8 cellular contexts compared by ENCODE assay signal in the genomic region with DNA sequence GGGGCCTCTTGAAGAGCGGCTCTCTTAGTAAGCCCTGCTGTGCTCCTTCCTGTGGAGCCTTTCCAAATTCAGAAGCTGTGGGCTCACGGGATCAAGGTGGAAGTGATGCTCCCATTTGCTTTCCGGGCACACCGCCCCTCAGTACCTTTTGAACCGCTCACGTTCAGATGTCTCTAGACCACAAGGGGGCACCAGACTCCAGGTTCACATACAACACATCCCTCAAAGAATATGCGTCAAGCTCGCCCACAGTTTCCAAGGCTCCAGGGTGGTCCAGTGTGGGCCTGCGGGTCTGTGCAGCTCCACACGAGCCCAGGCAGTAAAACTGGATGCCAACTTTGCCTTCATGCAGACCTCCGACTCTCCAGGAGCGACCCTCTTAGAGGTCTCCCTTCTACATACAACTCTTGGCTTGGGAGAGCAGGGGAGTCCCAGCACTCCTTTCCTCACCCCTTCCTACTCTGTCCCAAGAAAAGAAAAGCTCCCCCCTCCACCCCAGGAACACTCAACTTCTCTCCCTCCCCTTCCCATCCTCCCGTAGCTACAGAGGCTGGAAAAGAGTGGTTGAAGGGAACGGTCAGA. TPM values are rescaled to one million over a fixed set of nuclear protein-coding genes. Genes with fewer than 3 reads are reported as not detected.
DNase-seq lines count a peak whose midpoint lies in the region; ATAC-seq and TF ChIP-seq lines count a peak whose summit lies in the region.

No MANE protein-coding gene starts in this region.

- H3K4me1 Mint-ChIP-seq in GM23338, result peaks cover 40% of the 10 kb centered on the region

- peaks cover 3% of the 10 kb centered on the region; the same call in 2 of the 3 replicates for H3K9me3 Mint-ChIP-seq in GM23338

- intact Hi-C loops in mammary epithelial cell (cut with micrococcal nuclease), result loop anchor here (1.0 to 5.0 kb wide), 2 partner anchors 109 to 127 kb away; no protein-coding TSS in a partner anchor

- TF ChIP-seq CTCF in GM23338 (conservative IDR thresholded peaks at IDR 0.05; ENCODE audit: low read depth in 2 of 2) (peak; percentile 61 to 86), WI38 (IDR thresholded peaks at IDR 0.05; ENCODE audit: low read depth, low read length) (peak; percentile 45), mammary epithelial cell (conservative IDR thresholded peaks at IDR 0.05 in 1 of 2, IDR thresholded peaks at IDR 0.05 in 1 of 2; ENCODE audit: extremely low read depth in 1 of 2, insufficient read depth in 1 of 2, low read depth in 1 of 2, low read length in 2 of 2) (peak; percentile 77 to 80)

- no peaks in the 10 kb centered on the region for H3K9me2 ChIP-seq in GM23338 (ENCODE audit: insufficient read depth)

- peak overlapping the region; percentile 85; the same call in 1 of the 2 replicates for H3K27ac Mint-ChIP-seq in GM23338

- H2AFZ ChIP-seq in GM23338, result no peak overlapping the region
- peak overlapping the region; percentile 37 for H2AFZ ChIP-seq in mammary epithelial cell (ENCODE audit: low read depth, low read length)

- no peak overlapping the region for H3K9ac ChIP-seq in mammary epithelial cell (ENCODE audit: insufficient read depth, low read length)

- H3K4me2 ChIP-seq in GM23338, result peak overlapping the region; percentile 62
- H3K4me2 ChIP-seq in mammary epithelial cell (ENCODE audit: insufficient read depth, low read depth, low read length), result no peak overlapping the region

- dilution Hi-C loops in mammary epithelial cell (cut with HindIII; ENCODE audit: low sequenced_read_pairs), result no loop called here

- H3K4me3 Mint-ChIP-seq in GM23338, result peak overlapping the region; percentile 61

- ATAC-seq in GM23338, result peak; percentile 76

- H3K27me3 ChIP-seq in GM23338 (ENCODE audit: insufficient read depth) (peaks cover 24% of the 10 kb centered on the region), mammary epithelial cell (ENCODE audit: insufficient read depth, low read length) (peaks cover 8% of the 10 kb centered on the region)

- H3K4me3 ChIP-seq in GM23338, result peak overlapping the region; percentile 46
- no peak overlapping the region for H3K4me3 ChIP-seq in WI38 (ENCODE audit: low read depth, low read length)
- no peak overlapping the region for H3K4me3 ChIP-seq in mammary epithelial cell (replicated peaks in 1 of 3; ENCODE audit: insufficient read depth in 1 of 3, low read depth in 2 of 3, low read length in 3 of 3)

- no TSS peak for BruUV-seq in mammary epithelial cell (replicated peaks; lab: Mats Ljungman, UMichigan)

- peak; percentile 61 for DNase-seq in D341Med (ENCODE audit: low spot score)
- peak; percentile 87 for DNase-seq in GM23338 (ENCODE audit: low spot score)
- DNase-seq in NCI-H1417 treated with DMSO at 0.1 percent for 48 hours (lab: John Stamatoyannopoulos, UW), result peak; percentile 34
- DNase-seq in mammary epithelial cell, result peak; percentile 41
- DNase-seq in kidney tubule cell (ENCODE audit: low spot score), result peak; percentile 67
- DNase-seq in stimulated activated CD4-positive, alpha-beta T cell treated with anti-CD3 and anti-CD28 coated beads, TNF-alpha, amount 100 ng/mL, for 1 hour (ENCODE audit: low read depth in 3 of 3, low spot score in 1 of 3), result peak in 2 of 3 donors; percentile 6 to 26
- DNase-seq in GF-D8 (lab: John Stamatoyannopoulos, UW), result no peak

- H3F3A ChIP-seq in GM23338 (replicated peaks; ENCODE audit: low read depth), result peaks cover 5% of the 10 kb centered on the region; the same call in 1 of the 2 replicates

- no peaks in the 10 kb centered on the region for H3K36me3 Mint-ChIP-seq in GM23338 (ENCODE audit: low read depth)

- H4K20me1 ChIP-seq in GM23338 (replicated peaks; ENCODE audit: insufficient read depth), result no peaks in the 10 kb centered on the region
- no peaks in the 10 kb centered on the region for H4K20me1 ChIP-seq in mammary epithelial cell (ENCODE audit: insufficient read depth, low read length)

- in situ Hi-C loops in mammary epithelial cell (cut with MboI; ENCODE audit: low sequenced_read_pairs in 2 of 2), result no loop called here

- WGBS in mammary epithelial cell (ENCODE audit: low coverage, missing lambda C conversion rate), result 15% methylated on average over 12 of the region's 14 CpGs

- H3K79me2 ChIP-seq in GM23338 (replicated peaks; ENCODE audit: insufficient read depth) (no peaks in the 10 kb centered on the region), mammary epithelial cell (ENCODE audit: insufficient read depth, low read length) (no peaks in the 10 kb centered on the region)

- peaks cover 25% of the 10 kb centered on the region for H3K27me3 Mint-ChIP-seq in GM23338 (ENCODE audit: insufficient read depth, low read depth, poor library complexity)

- CTCF ChIA-PET in mammary epithelial cell (lab: Charles Lee; ENCODE audit: low non-redundant PET), result interaction anchor here (0.6 kb wide), 1 partner anchor 585 kb away, joined by 3 read pairs; no protein-coding TSS in a partner anchor

- no peaks in the 10 kb centered on the region for H3K36me3 ChIP-seq in GM23338 (ENCODE audit: insufficient read depth)
- no peaks in the 10 kb centered on the region for H3K36me3 ChIP-seq in mammary epithelial cell (ENCODE audit: insufficient read depth, low read length)

- H3K27ac ChIP-seq in GM23338 (ENCODE audit: low read depth) (no peak overlapping the region), mammary epithelial cell (ENCODE audit: insufficient read depth, low read depth, low read length) (no peak overlapping the region)

- peaks cover 23% of the 10 kb centered on the region for H3K4me1 ChIP-seq in GM23338 (ENCODE audit: insufficient read depth)
- H3K4me1 ChIP-seq in mammary epithelial cell (ENCODE audit: insufficient read depth, low read length), result no peaks in the 10 kb centered on the region

- H3K9me3 ChIP-seq in mammary epithelial cell (replicated peaks; ENCODE audit: insufficient read depth, low read length), result no peaks in the 10 kb centered on the region

TF ChIP-seq in GM23338, 12 proteins besides CTCF, POLR2A, EP300 and RAD21 (continues in another document):
- TF ChIP-seq JUNB (IDR thresholded peaks at IDR 0.05; ENCODE audit: unreplicated experiment), result no peak

RNA-seq across cellular contexts. Expression of gene SUPT20HL1, which starts 11.0 kb away (rescaled TPM):
- total RNA-seq in GM23338 (2014; rRNA removed; shearing (Covaris generic)), result not detected in 2 replicates
- polyA plus RNA-seq in GM23338 (2016; fragmentation: Nextera tagmentation; extraction: Ambion mirVana), result not detected in 2 replicates
- not detected for total RNA-seq in mammary epithelial cell
- not detected for polyA plus RNA-seq in mammary epithelial cell
- polyA minus RNA-seq in mammary epithelial cell, result not detected

RNA-seq across cellular contexts. Expression of gene SUPT20HL2, which starts 57.6 kb away (rescaled TPM):
- not detected in 2 replicates for total RNA-seq in GM23338 (2014; rRNA removed; shearing (Covaris generic))
- 0.08 TPM in 1 of 2 replicates, not detected in the other for polyA plus RNA-seq in GM23338 (2016; fragmentation: Nextera tagmentation; extraction: Ambion mirVana)
- not detected for total RNA-seq in mammary epithelial cell
- polyA plus RNA-seq in mammary epithelial cell, result not detected
- not detected for polyA minus RNA-seq in mammary epithelial cell
